ENCODE assay signal across 15 cellular contexts in the genomic region with DNA sequence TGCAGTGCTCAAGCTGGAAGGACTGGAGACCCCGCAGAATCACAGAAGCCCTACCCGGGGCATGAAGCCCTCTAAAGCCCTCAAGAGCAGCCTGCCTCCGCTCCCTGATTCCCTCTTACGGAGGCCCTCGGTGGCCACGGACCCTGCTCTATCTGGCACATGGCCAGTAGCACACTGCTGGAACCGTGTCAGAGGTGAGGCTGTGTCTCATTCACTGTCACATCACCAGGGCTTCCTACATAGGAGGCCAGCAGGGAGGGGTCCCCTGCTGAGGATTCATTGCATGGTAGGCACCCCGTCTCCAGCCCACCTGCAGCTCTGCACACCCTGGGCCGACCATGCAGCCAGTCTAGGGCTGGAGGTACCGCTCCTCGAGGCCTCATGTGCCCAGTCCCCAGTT.
"Had no signal": no experiment of that assay in that cellular context is flagged by ENCODE, and none has a peak within 500 bp of the region (broad histone marks: within the 10 kb centered on the region; RNA-seq: fewer than 3 reads in every experiment).

No MANE protein-coding gene starts in this region.

- H3K4me3 ChIP-seq: gastrocnemius medialis, heart right ventricle, psoas muscle, sigmoid colon, spleen had no signal

- H3K4me2 ChIP-seq: SK-N-SH had no signal

- ATAC-seq: gastrocnemius medialis, psoas muscle, T-cell had no signal

- H3K36me3 Mint-ChIP-seq: activated naive CD8-positive, alpha-beta T cell treated with anti-CD3 and anti-CD28 coated beads, Interleukin-2, amount 10 ng/mL, durations not matched to agents 7 days and 5 days; T-cell had no signal

- H3K4me3 Mint-ChIP-seq: activated CD4-positive, alpha-beta T cell treated with anti-CD3 and anti-CD28 coated beads, Interleukin-2, amount 10 ng/mL, durations not matched to agents 7 days and 5 days; activated naive CD8-positive, alpha-beta T cell treated with anti-CD3 and anti-CD28 coated beads, Interleukin-2, amount 10 ng/mL, durations not matched to agents 7 days and 5 days; nephron; T-cell; type B pancreatic cell had no signal

- H3K9ac ChIP-seq: SK-N-SH had no signal

- H3K36me3 ChIP-seq: gastrocnemius medialis had no signal

- H3K27me3 ChIP-seq: brain microvascular endothelial cell, gastrocnemius medialis, heart right ventricle, sigmoid colon, spleen had no signal

- DNase-seq: activated CD4-positive, alpha-beta T cell treated with anti-CD3 and anti-CD28 coated beads, Interleukin-2, amount 10 ng/mL, durations not matched to agents 7 days and 5 days; activated CD8-positive, alpha-beta memory T cell treated with anti-CD3 and anti-CD28 coated beads for 24 hours; activated naive CD8-positive, alpha-beta T cell treated with anti-CD3 and anti-CD28 coated beads, Interleukin-2, amount 10 ng/mL, durations not matched to agents 7 days and 5 days; brain microvascular endothelial cell; dermis blood vessel endothelial cell; gastrocnemius medialis; heart right ventricle; psoas muscle; sigmoid colon; SK-N-SH; spleen; T-cell; T-helper 9 cell had no signal

- H3K27ac ChIP-seq: brain microvascular endothelial cell, psoas muscle, sigmoid colon, spleen had no signal

- H3K9me3 Mint-ChIP-seq: nephron had no signal

- H3K27me3 Mint-ChIP-seq: activated CD4-positive, alpha-beta T cell treated with anti-CD3 and anti-CD28 coated beads, Interleukin-2, amount 10 ng/mL, durations not matched to agents 7 days and 5 days; T-cell; type B pancreatic cell had no signal

- H3K27ac Mint-ChIP-seq: activated CD4-positive, alpha-beta T cell treated with anti-CD3 and anti-CD28 coated beads, Interleukin-2, amount 10 ng/mL, durations not matched to agents 7 days and 5 days; activated naive CD8-positive, alpha-beta T cell treated with anti-CD3 and anti-CD28 coated beads, Interleukin-2, amount 10 ng/mL, durations not matched to agents 7 days and 5 days; T-cell; type B pancreatic cell had no signal

- H3K9me3 ChIP-seq: gastrocnemius medialis, heart right ventricle, psoas muscle, sigmoid colon, SK-N-SH, spleen had no signal
